1 cellular context compared by ENCODE assay signal in the genomic region with DNA sequence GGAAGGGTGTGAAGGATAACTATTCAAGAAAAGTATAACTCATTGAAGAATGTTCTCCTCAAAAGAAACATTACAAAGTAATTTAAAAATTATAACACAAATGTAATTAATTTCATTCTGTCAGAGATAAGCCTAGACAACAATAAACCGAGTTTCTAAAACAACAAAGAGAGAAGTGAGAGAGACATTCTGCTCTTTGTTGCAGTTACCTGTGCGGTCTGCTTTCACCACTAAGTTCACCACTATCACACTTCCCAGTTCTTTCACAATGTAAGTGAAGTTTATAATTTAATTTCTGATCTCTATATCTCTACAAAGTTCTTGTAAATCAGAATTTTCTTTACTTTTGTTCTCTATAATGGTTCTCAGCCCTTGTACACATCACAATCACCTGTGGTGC.
TF ChIP-seq lines count a peak whose summit lies in the region.

No MANE protein-coding gene starts in this region.

TF ChIP-seq in GM12878, 131 proteins besides CTCF, POLR2A, EP300 and RAD21 (continued from another document):
- TF ChIP-seq, protein P1, sequence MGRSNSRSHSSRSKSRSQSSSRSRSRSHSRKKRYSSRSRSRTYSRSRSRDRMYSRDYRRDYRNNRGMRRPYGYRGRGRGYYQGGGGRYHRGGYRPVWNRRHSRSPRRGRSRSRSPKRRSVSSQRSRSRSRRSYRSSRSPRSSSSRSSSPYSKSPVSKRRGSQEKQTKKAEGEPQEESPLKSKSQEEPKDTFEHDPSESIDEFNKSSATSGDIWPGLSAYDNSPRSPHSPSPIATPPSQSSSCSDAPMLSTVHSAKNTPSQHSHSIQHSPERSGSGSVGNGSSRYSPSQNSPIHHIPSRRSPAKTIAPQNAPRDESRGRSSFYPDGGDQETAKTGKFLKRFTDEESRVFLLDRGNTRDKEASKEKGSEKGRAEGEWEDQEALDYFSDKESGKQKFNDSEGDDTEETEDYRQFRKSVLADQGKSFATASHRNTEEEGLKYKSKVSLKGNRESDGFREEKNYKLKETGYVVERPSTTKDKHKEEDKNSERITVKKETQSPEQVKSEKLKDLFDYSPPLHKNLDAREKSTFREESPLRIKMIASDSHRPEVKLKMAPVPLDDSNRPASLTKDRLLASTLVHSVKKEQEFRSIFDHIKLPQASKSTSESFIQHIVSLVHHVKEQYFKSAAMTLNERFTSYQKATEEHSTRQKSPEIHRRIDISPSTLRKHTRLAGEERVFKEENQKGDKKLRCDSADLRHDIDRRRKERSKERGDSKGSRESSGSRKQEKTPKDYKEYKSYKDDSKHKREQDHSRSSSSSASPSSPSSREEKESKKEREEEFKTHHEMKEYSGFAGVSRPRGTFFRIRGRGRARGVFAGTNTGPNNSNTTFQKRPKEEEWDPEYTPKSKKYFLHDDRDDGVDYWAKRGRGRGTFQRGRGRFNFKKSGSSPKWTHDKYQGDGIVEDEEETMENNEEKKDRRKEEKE (IDR thresholded peaks at IDR 0.05) = no peak
- TF ChIP-seq MYC (IDR thresholded peaks at IDR 0.05; ENCODE audit: insufficient read depth, insufficient read length, insufficient replicate concordance, low read length, severe bottlenecking) = no peak
- TF ChIP-seq, protein P2, sequence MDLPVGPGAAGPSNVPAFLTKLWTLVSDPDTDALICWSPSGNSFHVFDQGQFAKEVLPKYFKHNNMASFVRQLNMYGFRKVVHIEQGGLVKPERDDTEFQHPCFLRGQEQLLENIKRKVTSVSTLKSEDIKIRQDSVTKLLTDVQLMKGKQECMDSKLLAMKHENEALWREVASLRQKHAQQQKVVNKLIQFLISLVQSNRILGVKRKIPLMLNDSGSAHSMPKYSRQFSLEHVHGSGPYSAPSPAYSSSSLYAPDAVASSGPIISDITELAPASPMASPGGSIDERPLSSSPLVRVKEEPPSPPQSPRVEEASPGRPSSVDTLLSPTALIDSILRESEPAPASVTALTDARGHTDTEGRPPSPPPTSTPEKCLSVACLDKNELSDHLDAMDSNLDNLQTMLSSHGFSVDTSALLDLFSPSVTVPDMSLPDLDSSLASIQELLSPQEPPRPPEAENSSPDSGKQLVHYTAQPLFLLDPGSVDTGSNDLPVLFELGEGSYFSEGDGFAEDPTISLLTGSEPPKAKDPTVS (IDR thresholded peaks at IDR 0.05; ENCODE audit: low read depth, low read length) = no peak
- no peak for TF ChIP-seq SPI1 (IDR thresholded peaks at IDR 0.05; ENCODE audit: borderline replicate concordance, insufficient read depth, low read depth, low read length)
- no peak for TF ChIP-seq SMC3 (IDR thresholded peaks at IDR 0.05; ENCODE audit: borderline replicate concordance, low read length)
- TF ChIP-seq CEBPB (IDR thresholded peaks at IDR 0.05; ENCODE audit: borderline replicate concordance in 1 of 2, low read depth in 2 of 2, low read length in 2 of 2) = no peak
- TF ChIP-seq MTA2 (IDR thresholded peaks at IDR 0.05; ENCODE audit: low read depth) = no peak
- TF ChIP-seq ZNF207 (IDR thresholded peaks at IDR 0.05; ENCODE audit: borderline replicate concordance) = no peak
- TF ChIP-seq RBBP5 (conservative IDR thresholded peaks at IDR 0.05) = no peak
- TF ChIP-seq WRNIP1 (IDR thresholded peaks at IDR 0.05; ENCODE audit: borderline replicate concordance, low read depth, low read length) = no peak
